ENCODE assay signal across 1 cellular context in genomic region chr13:79988573-79988972, GRCh38.
TF ChIP-seq lines count a peak whose summit lies in the region.

No MANE protein-coding gene starts in this region.

TF ChIP-seq in A549, 52 proteins besides CTCF, POLR2A, EP300 and RAD21 (continued from another document):
- no peak for TF ChIP-seq ESRRA (IDR thresholded peaks at IDR 0.05; ENCODE audit: borderline replicate concordance, low read length)
- no peak for TF ChIP-seq ZNF302 (CRISPR knock-in tag; IDR thresholded peaks at IDR 0.05)
TF ChIP-seq in A549: peak in this region for 0.
